ENCODE assay signal across 23 cellular contexts in the genomic region with DNA sequence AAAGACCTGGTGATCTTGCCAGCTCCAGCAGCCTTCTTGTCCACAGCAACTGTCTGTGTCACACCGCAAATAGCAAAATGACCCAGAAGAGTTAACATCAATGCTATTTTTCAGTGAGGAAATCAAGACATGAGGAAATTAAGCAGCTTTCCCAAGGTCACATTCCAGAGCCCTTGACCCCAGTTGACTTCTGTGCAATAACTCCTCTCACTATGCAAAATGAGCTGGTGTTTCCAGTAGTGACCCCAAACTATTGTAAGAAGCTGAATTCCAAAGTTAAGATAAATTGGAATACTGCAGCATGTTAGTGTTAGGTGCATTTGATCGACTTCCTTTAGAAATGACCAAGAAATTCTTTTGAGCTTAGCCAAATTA.
"Had no signal": no experiment of that assay in that cellular context is flagged by ENCODE, and none has a peak within 500 bp of the region (broad histone marks: within the 10 kb centered on the region; RNA-seq: fewer than 3 reads in every experiment).

No MANE protein-coding gene starts in this region.

- H3K4me1 ChIP-seq: breast epithelium, colonic mucosa, esophagus muscularis mucosa, left ventricle myocardium inferior, parathyroid adenoma, tibial artery had no signal

- H3K36me3 ChIP-seq: breast epithelium, colonic mucosa, esophagus muscularis mucosa, left ventricle myocardium inferior, tibial artery had no signal

- H3K27ac ChIP-seq: breast epithelium, colonic mucosa, dorsolateral prefrontal cortex, esophagus muscularis mucosa, left ventricle myocardium inferior, parathyroid adenoma, skin epidermis, tibial artery had no signal

- H3K36me3 Mint-ChIP-seq: activated naive CD4-positive, alpha-beta T cell treated with anti-CD3 and anti-CD28 coated beads, Interleukin-2, amount 50 U/mL, for 24 hours; stimulated activated effector memory CD8-positive, alpha-beta T cell treated with anti-CD3 and anti-CD28 coated beads, Interleukin-12 subunit alpha, Interleukin-12 subunit beta, amount 100 ng/mL, for 72 hours had no signal

- H2AFZ ChIP-seq: parathyroid adenoma had no signal

- H3K9ac ChIP-seq: parathyroid adenoma had no signal

- H3K9me3 ChIP-seq: breast epithelium, colonic mucosa, esophagus muscularis mucosa, left ventricle myocardium inferior, mucosa of descending colon, tibial artery had no signal

- H3K27ac Mint-ChIP-seq: activated CD8-positive, alpha-beta T cell treated with anti-CD3 and anti-CD28 coated beads, Interleukin-2, amount 10 ng/mL, durations not matched to agents 7 days and 5 days; activated naive CD4-positive, alpha-beta T cell treated with anti-CD3 and anti-CD28 coated beads, Interleukin-2, amount 50 U/mL, for 24 hours; activated T-helper 1 cell treated with anti-CD3 and anti-CD28 coated beads, Interleukin-12 subunit alpha, Interleukin-12 subunit beta, Interleukin-2, Interleukin-4 antibody, amounts not matched to agents 30 ng/mL and 10 ng/mL and 1 ng/mL, durations not matched to agents 14 hours and 24 hours and 36 hours; nephron progenitor cell; stimulated activated effector memory CD8-positive, alpha-beta T cell treated with anti-CD3 and anti-CD28 coated beads, Interleukin-12 subunit alpha, Interleukin-12 subunit beta, amount 100 ng/mL, for 72 hours; stimulated activated naive CD8-positive, alpha-beta T cell treated with anti-CD3 and anti-CD28 coated beads, Interleukin-15, amount 100 ng/mL, for 72 hours had no signal

- DNase-seq: activated CD4-positive, alpha-beta T cell treated with anti-CD3 and anti-CD28 coated beads for 1 hour; activated CD4-positive, alpha-beta T cell treated with anti-CD3 and anti-CD28 coated beads, Interleukin-2, amount 50 U/mL, for 1 hour; activated CD8-positive, alpha-beta T cell treated with anti-CD3 and anti-CD28 coated beads, Interleukin-2, amount 10 ng/mL, durations not matched to agents 7 days and 5 days; activated gamma-delta T cell; colonic mucosa; dorsolateral prefrontal cortex; foreskin fibroblast; kidney; left ventricle myocardium inferior; mesendoderm; mucosa of descending colon; nephron progenitor cell; stimulated activated CD4-positive, alpha-beta T cell treated with anti-CD3 and anti-CD28 coated beads, Interleukin-2, amount 100 ng/mL, for 24 hours; stimulated activated naive CD8-positive, alpha-beta T cell treated with anti-CD3 and anti-CD28 coated beads, Interleukin-15, amount 100 ng/mL, for 72 hours; T-helper 1 cell; tibial artery had no signal

- ATAC-seq: activated CD8-positive, alpha-beta T cell treated with anti-CD3 and anti-CD28 coated beads, Interleukin-2, amount 10 ng/mL, durations not matched to agents 7 days and 5 days; mucosa of descending colon; stimulated activated effector memory CD8-positive, alpha-beta T cell treated with anti-CD3 and anti-CD28 coated beads, Interleukin-12 subunit alpha, Interleukin-12 subunit beta, amount 100 ng/mL, for 72 hours; stimulated activated naive CD8-positive, alpha-beta T cell treated with anti-CD3 and anti-CD28 coated beads, Interleukin-15, amount 100 ng/mL, for 72 hours had no signal

- H3K79me2 ChIP-seq: parathyroid adenoma had no signal

- H3K4me3 Mint-ChIP-seq: activated CD8-positive, alpha-beta T cell treated with anti-CD3 and anti-CD28 coated beads, Interleukin-2, amount 10 ng/mL, durations not matched to agents 7 days and 5 days; activated naive CD4-positive, alpha-beta T cell treated with anti-CD3 and anti-CD28 coated beads, Interleukin-2, amount 50 U/mL, for 24 hours; activated T-helper 1 cell treated with anti-CD3 and anti-CD28 coated beads, Interleukin-12 subunit alpha, Interleukin-12 subunit beta, Interleukin-2, Interleukin-4 antibody, amounts not matched to agents 30 ng/mL and 10 ng/mL and 1 ng/mL, durations not matched to agents 14 hours and 24 hours and 36 hours; nephron progenitor cell; stimulated activated effector memory CD8-positive, alpha-beta T cell treated with anti-CD3 and anti-CD28 coated beads, Interleukin-12 subunit alpha, Interleukin-12 subunit beta, amount 100 ng/mL, for 72 hours; stimulated activated naive CD8-positive, alpha-beta T cell treated with anti-CD3 and anti-CD28 coated beads, Interleukin-15, amount 100 ng/mL, for 72 hours had no signal

- H3K9me3 Mint-ChIP-seq: activated naive CD4-positive, alpha-beta T cell treated with anti-CD3 and anti-CD28 coated beads, Interleukin-2, amount 50 U/mL, for 24 hours; activated T-helper 1 cell treated with anti-CD3 and anti-CD28 coated beads, Interleukin-12 subunit alpha, Interleukin-12 subunit beta, Interleukin-2, Interleukin-4 antibody, amounts not matched to agents 30 ng/mL and 10 ng/mL and 1 ng/mL, durations not matched to agents 14 hours and 24 hours and 36 hours; nephron progenitor cell; stimulated activated naive CD8-positive, alpha-beta T cell treated with anti-CD3 and anti-CD28 coated beads, Interleukin-15, amount 100 ng/mL, for 72 hours had no signal

- H3K4me1 Mint-ChIP-seq: activated naive CD4-positive, alpha-beta T cell treated with anti-CD3 and anti-CD28 coated beads, Interleukin-2, amount 50 U/mL, for 24 hours; nephron progenitor cell; stimulated activated effector memory CD8-positive, alpha-beta T cell treated with anti-CD3 and anti-CD28 coated beads, Interleukin-12 subunit alpha, Interleukin-12 subunit beta, amount 100 ng/mL, for 72 hours; stimulated activated naive CD8-positive, alpha-beta T cell treated with anti-CD3 and anti-CD28 coated beads, Interleukin-15, amount 100 ng/mL, for 72 hours had no signal

- H3K27me3 ChIP-seq: breast epithelium, colonic mucosa, esophagus muscularis mucosa, tibial artery had no signal

- H3K4me3 ChIP-seq: breast epithelium, colonic mucosa, dorsolateral prefrontal cortex, esophagus muscularis mucosa, left ventricle myocardium inferior, mucosa of descending colon, skin epidermis, tibial artery had no signal

- H3K27me3 Mint-ChIP-seq: activated naive CD4-positive, alpha-beta T cell treated with anti-CD3 and anti-CD28 coated beads, Interleukin-2, amount 50 U/mL, for 24 hours; stimulated activated naive CD8-positive, alpha-beta T cell treated with anti-CD3 and anti-CD28 coated beads, Interleukin-15, amount 100 ng/mL, for 72 hours had no signal
